ENCODE assay signal across 10 cellular contexts in the genomic region with DNA sequence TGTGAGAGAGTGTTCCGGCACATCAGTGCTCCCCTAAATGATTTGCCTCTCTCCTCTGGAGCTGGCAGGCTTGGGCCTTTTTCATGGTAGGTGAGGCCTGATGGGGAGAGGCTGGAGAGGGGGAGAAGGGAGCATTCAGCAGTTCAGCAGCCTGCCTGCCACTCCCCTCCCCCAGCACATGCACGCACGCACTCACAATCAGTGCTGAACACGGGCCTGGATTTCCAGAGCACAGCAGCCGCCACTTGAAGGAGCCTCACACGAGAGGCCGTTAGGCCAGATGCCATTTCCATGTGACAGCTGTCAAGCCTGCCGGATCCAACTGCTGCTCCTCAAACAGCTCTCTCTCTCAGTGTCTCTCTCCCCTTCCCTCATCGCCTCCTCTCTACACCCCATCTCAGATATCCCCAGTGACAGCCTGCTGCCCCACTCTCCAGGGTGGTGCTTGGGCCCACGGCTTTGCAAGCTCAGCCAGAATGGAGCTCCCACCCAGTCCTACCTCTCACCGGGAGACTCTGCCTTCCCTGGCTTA.
DNase-seq lines count a peak whose midpoint lies in the region; ATAC-seq and TF ChIP-seq lines count a peak whose summit lies in the region.
"Had no signal": no experiment of that assay in that cellular context is flagged by ENCODE, and none has a peak within 500 bp of the region (broad histone marks: within the 10 kb centered on the region; RNA-seq: fewer than 3 reads in every experiment).

No MANE protein-coding gene starts in this region.

- peak; percentile 90 for ATAC-seq in left ventricle myocardium superior
- ATAC-seq in GM19324 (IDR thresholded peaks at IDR 0.05; ENCODE audit: low FRiP score, unreplicated experiment), result no peak

- peaks cover 35 to 51% of the 10 kb centered on the region in 2 donors for H3K4me1 ChIP-seq in thyroid gland

- no peaks in the 10 kb centered on the region for H3K27me3 ChIP-seq in thyroid gland
- H3K27me3 ChIP-seq: spleen had no signal

- H3K4me3 ChIP-seq in thyroid gland (replicated peaks in 1 of 3), result no peak overlapping the region
- H3K4me3 ChIP-seq: spleen had no signal

- H3K36me3 ChIP-seq in thyroid gland, result no peaks in the 10 kb centered on the region
- H3K36me3 ChIP-seq: spleen had no signal

- WGBS in thyroid gland, 2 donors, result 47 to 62% methylated on average over 8 to 11 of the region's 11 CpGs

- peak overlapping the region; percentile 82 to 98 (median 91) for H3K27ac ChIP-seq in thyroid gland
- H3K27ac ChIP-seq: 22Rv1 had no signal

- no peak for TF ChIP-seq POLR2A in thyroid gland (IDR thresholded peaks at IDR 0.05)

- intact Hi-C loops in left ventricle myocardium superior (cut with micrococcal nuclease) (loop anchor here (5.0 kb wide), 1 partner anchor 49 kb away; no protein-coding TSS in a partner anchor), thyroid gland (cut with DNase I) (no loop called here)

- DNase-seq in NCI-H748 (lab: John Stamatoyannopoulos, UW; ENCODE audit: unreplicated experiment) (peak; percentile 66), NCI-H748 treated with DMSO at 0.1 percent for 48 hours (lab: John Stamatoyannopoulos, UW) (no peak), NCI-H82 treated with DMSO at 0.1 percent for 48 hours (lab: John Stamatoyannopoulos, UW; ENCODE audit: unreplicated experiment) (peak; percentile 97), left ventricle myocardium superior (peak; percentile 78), thyroid gland (peak; percentile 91 to 94), NOMO-1 treated with DMSO at 0.1 percent for 48 hours (lab: John Stamatoyannopoulos, UW; ENCODE audit: unreplicated experiment) (no peak), T-helper 1 cell (no peak)
- DNase-seq: spleen had no signal

- no peaks in the 10 kb centered on the region for H3K9me3 ChIP-seq in thyroid gland
- H3K9me3 ChIP-seq: spleen had no signal

- TF ChIP-seq CTCF in thyroid gland (IDR thresholded peaks at IDR 0.05), result no peak

Comparison
In these comparisons a context has a peak if more than half of its experiments do, and no peak if none do; other contexts are left out.
1. DNase-seq: peak in NCI-H748 (single experiment), NCI-H82 treated with DMSO at 0.1 percent for 48 hours (single experiment), left ventricle myocardium superior (single experiment) and thyroid gland (2 of 2); none in NCI-H748 treated with DMSO at 0.1 percent for 48 hours (single experiment), NOMO-1 treated with DMSO at 0.1 percent for 48 hours (single experiment) and T-helper 1 cell (0 of 5).